Comparison of ENCODE assay signal across 1 cellular context in genomic region chr17:41258406-41258805, GRCh38.
TF ChIP-seq lines count a peak whose summit lies in the region.

No MANE protein-coding gene starts in this region.

TF ChIP-seq in endothelial cell of umbilical vein, 7 proteins besides CTCF, POLR2A, EP300 and RAD21 (continued from another document):
- TF ChIP-seq MAX (IDR thresholded peaks at IDR 0.05; ENCODE audit: insufficient read depth, insufficient read length) (no peak), GATA2 (IDR thresholded peaks at IDR 0.05; ENCODE audit: insufficient read depth, insufficient read length, low read depth, low read length) (no peak), MYC (IDR thresholded peaks at IDR 0.05; ENCODE audit: low read depth, low read length) (no peak), POLR2AphosphoS5 (IDR thresholded peaks at IDR 0.05; ENCODE audit: insufficient read depth, low read depth, low read length) (no peak)
